ENCODE assay signal across 22 cellular contexts in the genomic region with DNA sequence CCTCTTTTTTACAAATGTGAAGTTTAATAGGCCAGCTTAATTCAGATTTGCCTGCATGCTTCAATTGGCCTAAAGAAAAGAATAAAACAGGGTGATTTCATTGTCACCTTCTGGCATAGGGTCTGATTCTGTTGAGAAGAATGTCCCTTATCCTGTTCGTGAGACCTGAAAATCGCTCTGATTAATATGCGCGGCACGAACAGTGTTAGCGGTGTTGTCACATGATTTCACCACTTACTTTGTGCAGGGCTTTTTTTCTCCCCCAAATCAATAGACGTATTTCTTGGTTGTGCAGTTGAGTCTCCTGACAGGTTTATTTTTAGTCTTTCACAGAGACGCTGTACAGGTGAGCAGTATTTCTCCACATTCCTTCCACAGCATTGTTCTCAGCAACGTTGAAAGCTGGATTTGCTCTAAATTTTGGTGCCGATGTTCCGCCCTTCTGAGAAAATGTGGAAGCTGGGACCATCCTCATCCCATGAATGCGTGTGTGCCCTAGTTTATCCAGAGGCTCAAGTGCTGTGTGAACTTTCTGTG.
DNase-seq lines count a peak whose midpoint lies in the region; ATAC-seq, FAIRE-seq and TF ChIP-seq lines count a peak whose summit lies in the region.
"Had no signal": no experiment of that assay in that cellular context is flagged by ENCODE, and none has a peak within 500 bp of the region (broad histone marks: within the 10 kb centered on the region; RNA-seq: fewer than 3 reads in every experiment).

No MANE protein-coding gene starts in this region.

- H3K27me3 ChIP-seq in cardiac muscle cell (no peaks in the 10 kb centered on the region), heart right ventricle (no peaks in the 10 kb centered on the region), pancreas (no peaks in the 10 kb centered on the region), thyroid gland (no peaks in the 10 kb centered on the region), PC-9 (ENCODE audit: insufficient read depth, low read depth) (no peaks in the 10 kb centered on the region)
- no peaks in the 10 kb centered on the region for H3K27me3 ChIP-seq in effector memory CD4-positive, alpha-beta T cell (replicated peaks; ENCODE audit: control insufficient read depth, insufficient read depth, low read length, poor library complexity, severe bottlenecking)
- H3K27me3 ChIP-seq: BLaER1 had no signal

- H3K36me3 ChIP-seq in cardiac muscle cell (no peaks in the 10 kb centered on the region), heart right ventricle (peaks cover 0 to 87% (median 0%) of the 10 kb centered on the region in 9 donors), kidney (ENCODE audit: control insufficient read depth in 1 of 2, insufficient read depth in 2 of 2, low read length in 2 of 2) (peaks cover 4 to 25% of the 10 kb centered on the region in 2 donors), pancreas (no peaks in the 10 kb centered on the region), thyroid gland (peaks cover 0 to 5% of the 10 kb centered on the region in 2 donors), PC-9 (ENCODE audit: low read depth) (peaks cover 38% of the 10 kb centered on the region; the same call in 1 of the 2 replicates)
- H3K36me3 ChIP-seq in effector memory CD4-positive, alpha-beta T cell (ENCODE audit: control insufficient read depth, insufficient read depth, low read length), result no peaks in the 10 kb centered on the region

- no peaks in the 10 kb centered on the region for H3K9me3 ChIP-seq in cardiac muscle cell (ENCODE audit: low read depth)
- H3K9me3 ChIP-seq in heart right ventricle, result no peaks in the 10 kb centered on the region
- H3K9me3 ChIP-seq in kidney (ENCODE audit: control insufficient read depth in 1 of 2, low read length in 2 of 2), result no peaks in the 10 kb centered on the region
- no peaks in the 10 kb centered on the region for H3K9me3 ChIP-seq in pancreas
- no peaks in the 10 kb centered on the region for H3K9me3 ChIP-seq in thyroid gland
- H3K9me3 ChIP-seq in effector memory CD4-positive, alpha-beta T cell (ENCODE audit: control insufficient read depth, low read length), result no peaks in the 10 kb centered on the region
- no peaks in the 10 kb centered on the region for H3K9me3 ChIP-seq in PC-9 (ENCODE audit: insufficient read depth, low read depth)
- H3K9me3 ChIP-seq: BLaER1, Caco-2 had no signal

- WGBS in heart right ventricle, 2 donors, result 87 to 91% methylated on average over 12 of the region's 12 CpGs
- WGBS in pancreas, 2 donors, result 59 to 65% methylated on average over 12 of the region's 12 CpGs
- WGBS in thyroid gland, 2 donors, result 95 to 96% methylated on average over 12 of the region's 12 CpGs

- no peak for TF ChIP-seq POLR2A in thyroid gland (IDR thresholded peaks at IDR 0.05)

- H3F3A ChIP-seq in PC-9 (ENCODE audit: insufficient read depth, low read depth), result peaks cover 64% of the 10 kb centered on the region

- ATAC-seq in heart right ventricle (no peak), pancreas (peak in 3 of 4 donors; percentile 50 to 71 (median 55)), GM18873 (IDR thresholded peaks at IDR 0.05; ENCODE audit: low FRiP score, unreplicated experiment) (no peak)
- ATAC-seq: CD8-positive, alpha-beta T cell; GM12878 had no signal

- no peak overlapping the region for H3K4me2 ChIP-seq in PC-9
- H3K4me2 ChIP-seq: BLaER1 had no signal

- H3K4me3 ChIP-seq in cardiac muscle cell, result no peak overlapping the region
- H3K4me3 ChIP-seq in heart right ventricle, result no peak overlapping the region
- no peak overlapping the region for H3K4me3 ChIP-seq in kidney (ENCODE audit: low read length in 2 of 2)
- H3K4me3 ChIP-seq in pancreas, result no peak overlapping the region
- no peak overlapping the region for H3K4me3 ChIP-seq in thyroid gland (replicated peaks in 1 of 3)
- H3K4me3 ChIP-seq in effector memory CD4-positive, alpha-beta T cell (ENCODE audit: insufficient read depth, low read depth, low read length, poor library complexity, severe bottlenecking), result no peak overlapping the region
- H3K4me3 ChIP-seq in PC-9, result no peak overlapping the region
- H3K4me3 ChIP-seq: BLaER1, GM12878 had no signal

- peaks cover 32% of the 10 kb centered on the region for H3K4me1 ChIP-seq in cardiac muscle cell (ENCODE audit: low read depth)
- peaks cover 0 to 21% (median 11%) of the 10 kb centered on the region in 9 donors for H3K4me1 ChIP-seq in heart right ventricle
- peaks cover 13 to 15% of the 10 kb centered on the region in 2 donors for H3K4me1 ChIP-seq in kidney (ENCODE audit: control insufficient read depth in 1 of 2, insufficient read depth in 1 of 2, low read depth in 1 of 2, low read length in 2 of 2)
- no peaks in the 10 kb centered on the region for H3K4me1 ChIP-seq in pancreas
- peaks cover 15 to 33% of the 10 kb centered on the region in 2 donors for H3K4me1 ChIP-seq in thyroid gland
- no peaks in the 10 kb centered on the region for H3K4me1 ChIP-seq in effector memory CD4-positive, alpha-beta T cell (ENCODE audit: control insufficient read depth, insufficient read depth, low read length, poor library complexity, severe bottlenecking)
- peaks cover 43% of the 10 kb centered on the region for H3K4me1 ChIP-seq in PC-9 (replicated peaks; ENCODE audit: insufficient read depth)
- H3K4me1 ChIP-seq: Caco-2 had no signal

- H3K27ac ChIP-seq in cardiac muscle cell (peak overlapping the region; percentile 78), heart right ventricle (no peak overlapping the region), kidney (ENCODE audit: low read depth in 2 of 2, low read length in 2 of 2) (peak overlapping the region; percentile 60 to 62), pancreas (peak overlapping the region in 1 of 4 donors; percentile 31), thyroid gland (no peak overlapping the region), PC-9 (no peak overlapping the region; the same call in 1 of the 2 replicates)
- no peak overlapping the region for H3K27ac ChIP-seq in effector memory CD4-positive, alpha-beta T cell (ENCODE audit: insufficient read depth, low read length, poor library complexity, severe bottlenecking)
- H3K27ac ChIP-seq: 22Rv1, BLaER1, C4-2B had no signal

- H3K9me2 ChIP-seq in PC-9 (ENCODE audit: insufficient read depth), result no peaks in the 10 kb centered on the region

- peaks cover 52% of the 10 kb centered on the region for H3K79me2 ChIP-seq in PC-9 (ENCODE audit: low read depth)

- H2AFZ ChIP-seq in PC-9, result no peak overlapping the region

- CTCF ChIA-PET in PC-9 (lab: Charles Lee), result no interaction called here

- DNase-seq in cardiac muscle cell (ENCODE audit: low read depth in 1 of 2, low spot score in 1 of 2), result no peak
- no peak for DNase-seq in heart right ventricle
- no peak for DNase-seq in kidney
- DNase-seq in pancreas, result peak in 1 of 6 donors; percentile 26
- no peak for DNase-seq in thyroid gland
- no peak for DNase-seq in effector memory CD4-positive, alpha-beta T cell
- no peak for DNase-seq in PC-9
- DNase-seq: Caco-2; CD4-positive, CD25-positive, alpha-beta regulatory T cell; CD8-positive, alpha-beta T cell; DMS153; DND-41; GDM1; H7; HCEC 1CT had no signal

- POLR2A ChIA-PET in PC-9 (lab: Charles Lee; ENCODE audit: unreplicated experiment), result no interaction called here

- H3K9ac ChIP-seq in kidney (ENCODE audit: low read length in 2 of 2), result peak overlapping the region in 1 of 2 donors; percentile 29
- H3K9ac ChIP-seq: BLaER1 had no signal

- H4K20me1 ChIP-seq in PC-9 (ENCODE audit: insufficient read depth), result no peaks in the 10 kb centered on the region
- H4K20me1 ChIP-seq: BLaER1 had no signal

- intact Hi-C loops in heart right ventricle (cut with DNase I) (loop anchor here in 1 of 10 donors (5.0 kb wide), 1 partner anchor 194 kb away; no protein-coding TSS in a partner anchor), kidney (cut with DNase I) (no loop called here), pancreas (cut with DNase I) (no loop called here), thyroid gland (cut with DNase I) (no loop called here), PC-9 (cut with micrococcal nuclease; ENCODE audit: unreplicated experiment) (no loop called here)

- no TSS peak for BruUV-seq in PC-9 (replicated peaks; lab: Mats Ljungman, UMichigan)

- TF ChIP-seq CTCF in cardiac muscle cell (IDR thresholded peaks at IDR 0.05; ENCODE audit: low read depth, low read length) (no peak), heart right ventricle (IDR thresholded peaks at IDR 0.05) (no peak), kidney (IDR thresholded peaks at IDR 0.05; ENCODE audit: borderline replicate concordance, extremely low read depth, insufficient read depth) (no peak), pancreas (IDR thresholded peaks at IDR 0.05) (no peak), thyroid gland (IDR thresholded peaks at IDR 0.05) (no peak), PC-9 (conservative IDR thresholded peaks at IDR 0.05) (no peak)

- FAIRE-seq in kidney (lab: Jason Lieb, UNC) (no peak), pancreas (lab: Jason Lieb, UNC) (no peak)
- FAIRE-seq: A204.1, GM12878, H1 had no signal

Comparison
In these comparisons a context has a peak if more than half of its experiments do, and no peak if none do; other contexts are left out.
1. H3K27ac ChIP-seq: peak in cardiac muscle cell (single experiment) and kidney (2 of 2); none in heart right ventricle (0 of 10), thyroid gland (0 of 3), effector memory CD4-positive, alpha-beta T cell (single experiment) and PC-9 (single experiment).
2. ATAC-seq: peak in pancreas (3 of 4); none in heart right ventricle (0 of 8) and GM18873 (single experiment).